In the genomic region with DNA sequence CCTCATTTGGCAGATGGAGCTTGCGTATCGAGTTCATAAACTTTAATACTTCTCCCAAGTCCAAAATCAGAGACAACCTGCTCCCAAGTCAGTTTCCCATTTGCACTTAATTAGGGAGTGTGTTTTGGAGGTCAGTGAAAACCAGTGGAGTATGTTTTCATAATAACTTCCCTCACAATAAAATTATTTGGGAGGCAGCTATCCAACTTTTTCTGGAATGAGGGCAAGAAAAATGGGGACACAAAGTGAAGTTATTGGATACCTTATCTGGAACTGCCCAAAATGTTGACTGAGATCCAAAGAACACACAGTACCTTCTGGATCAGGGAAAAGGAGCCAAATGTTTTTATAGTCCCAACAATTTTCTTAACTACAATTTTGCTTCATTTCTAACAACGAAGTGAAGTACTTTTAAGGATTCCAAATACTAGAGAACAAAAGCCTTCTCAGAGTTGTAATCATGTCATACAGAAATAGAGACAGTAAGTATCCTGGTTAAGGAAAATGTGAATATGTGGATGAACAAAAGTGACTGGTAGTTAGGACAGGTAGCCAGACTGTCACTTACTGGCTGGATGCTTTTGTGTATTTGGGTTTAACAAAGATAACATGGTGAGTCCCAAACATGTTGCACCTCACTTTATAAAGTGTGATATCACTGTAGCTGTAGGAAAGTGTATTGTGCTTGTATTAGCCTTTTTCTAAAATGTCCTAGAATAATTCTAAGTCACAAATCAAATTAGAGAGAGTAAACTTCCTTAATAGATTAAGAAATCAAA, we compare ENCODE assay signal across 11 cellular contexts.
DNase-seq lines count a peak whose midpoint lies in the region; ATAC-seq and TF ChIP-seq lines count a peak whose summit lies in the region.
"Had no signal": no experiment of that assay in that cellular context is flagged by ENCODE, and none has a peak within 500 bp of the region (broad histone marks: within the 10 kb centered on the region; RNA-seq: fewer than 3 reads in every experiment).

No MANE protein-coding gene starts in this region.

- ATAC-seq in left ventricle myocardium superior (peak; percentile 89), sciatic nerve (peak; percentile 79), HG03354 (IDR thresholded peaks at IDR 0.05; ENCODE audit: poor library complexity, severe bottlenecking, unreplicated experiment) (no peak), HG03025 (IDR thresholded peaks at IDR 0.05; ENCODE audit: low FRiP score, unreplicated experiment) (no peak)
- ATAC-seq: esophagus mucosa had no signal

- DNase-seq in LNCaP clone FGC (ENCODE audit: low read depth) (peak; percentile 87), cerebellum (ENCODE audit: low spot score) (peak; percentile 1), left ventricle myocardium superior (no peak), sciatic nerve (ENCODE audit: low spot score) (no peak), NCI-H1417 (lab: John Stamatoyannopoulos, UW) (no peak), NCI-H2081 (lab: John Stamatoyannopoulos, UW) (no peak)
- DNase-seq: NCI-H510A had no signal

- TF ChIP-seq CTCF in LNCaP clone FGC (IDR thresholded peaks at IDR 0.05; ENCODE audit: control insufficient read depth, extremely low read depth, insufficient read depth) = no peak

- no peak overlapping the region for H3K4me3 ChIP-seq in LNCaP clone FGC (ENCODE audit: low read depth, low read length)
- H3K4me3 ChIP-seq: thoracic aorta had no signal

- intact Hi-C loops in left ventricle myocardium superior (cut with micrococcal nuclease) = loop anchor here (5.0 kb wide), 1 partner anchor 392 kb away; no protein-coding TSS in a partner anchor
- intact Hi-C loops in sciatic nerve (cut with DNase I) = no loop called here

Comparison
In these comparisons a context has a peak if more than half of its experiments do, and no peak if none do; other contexts are left out.
1. DNase-seq: peak in LNCaP clone FGC (single experiment) and cerebellum (single experiment); none in left ventricle myocardium superior (single experiment), sciatic nerve (single experiment), NCI-H1417 (0 of 3) and NCI-H2081 (0 of 2).
2. ATAC-seq: peak in left ventricle myocardium superior (single experiment) and sciatic nerve (single experiment); none in HG03354 (single experiment) and HG03025 (single experiment).